8 cellular contexts compared by ENCODE assay signal in genomic region chr2:126886201-126886905, GRCh38. TPM values are rescaled to one million over a fixed set of nuclear protein-coding genes. Genes with fewer than 3 reads are reported as not detected.
A peak's percentile ranks its signal among the peaks of the same experiment; 100 is the strongest.
DNase-seq lines count a peak whose midpoint lies in the region; ATAC-seq and TF ChIP-seq lines count a peak whose summit lies in the region.

No MANE protein-coding gene starts in this region.

- H3K4me3 ChIP-seq in dorsolateral prefrontal cortex (peak overlapping the region in 58 of 59 donors; percentile 24 to 67 (median 50)), lung (no peak overlapping the region)

- H3K36me3 Mint-ChIP-seq in T-helper 2 cell treated with Interferon-gamma antibody and Interleukin-4, amounts not matched to agents 5 μg/mL and 100 μg/mL, for 36 hours (ENCODE audit: low read depth) = no peaks in the 10 kb centered on the region

- H3K27me3 ChIP-seq in dorsolateral prefrontal cortex = peaks cover 0 to 6% (median 0%) of the 10 kb centered on the region in 45 donors
- H3K27me3 ChIP-seq in lung (ENCODE audit: control insufficient read depth, insufficient read depth) = no peaks in the 10 kb centered on the region

- DNase-seq in activated gamma-delta T cell treated with Interleukin-2 at 50 U/mL for 16 hours (peak; percentile 48), activated gamma-delta T cell (lab: John Stamatoyannopoulos, UW) (no peak), dorsolateral prefrontal cortex (peak; percentile 26 to 77 (median 58)), lung (ENCODE audit: low spot score) (peak; percentile 50), NCI-H345 treated with DMSO at 0.1 percent for 48 hours (lab: John Stamatoyannopoulos, UW; ENCODE audit: unreplicated experiment) (no peak)
- peak; percentile 53 for DNase-seq in T-helper 2 cell treated with Interferon-gamma antibody and Interleukin-4, amounts not matched to agents 5 μg/mL and 100 μg/mL, for 36 hours (ENCODE audit: low spot score)
- DNase-seq in stimulated activated CD8-positive, alpha-beta memory T cell treated with anti-CD3 and anti-CD28 coated beads, Interleukin-2, amount 100 ng/mL, for 48 hours (ENCODE audit: low read depth in 2 of 2) = peak; percentile 55 to 60

- TF ChIP-seq CTCF in dorsolateral prefrontal cortex (IDR thresholded peaks at IDR 0.05 in 54 of 56, conservative IDR thresholded peaks at IDR 0.05 in 2 of 56; ENCODE audit: low read depth in 1 of 56, partially characterized antibody in 56 of 56) (peak in 55 of 56 donors; percentile 22 to 82 (median 66)), lung (IDR thresholded peaks at IDR 0.05; ENCODE audit: control extremely low read depth, extremely low read depth) (no peak)

- intact Hi-C loops in dorsolateral prefrontal cortex (cut with DNase I) = loop anchor here in 1 of 2 donors (5.0 kb wide), 1 partner anchor 86 kb away; no protein-coding TSS in a partner anchor

- H3K27ac Mint-ChIP-seq in T-helper 2 cell treated with Interferon-gamma antibody and Interleukin-4, amounts not matched to agents 5 μg/mL and 100 μg/mL, for 36 hours = no peak overlapping the region

- H3K27me3 Mint-ChIP-seq in T-helper 2 cell treated with Interferon-gamma antibody and Interleukin-4, amounts not matched to agents 5 μg/mL and 100 μg/mL, for 36 hours (ENCODE audit: low read depth) = peaks cover 3% of the 10 kb centered on the region

- no peaks in the 10 kb centered on the region for H3K9me3 Mint-ChIP-seq in T-helper 2 cell treated with Interferon-gamma antibody and Interleukin-4, amounts not matched to agents 5 μg/mL and 100 μg/mL, for 36 hours

- 3 to 8% methylated on average over 39 to 40 of the region's 40 CpGs for WGBS in lung, 2 donors

- H3K27ac ChIP-seq in dorsolateral prefrontal cortex (no peak overlapping the region), lung (ENCODE audit: low read depth in 1 of 2, low read length in 1 of 2) (no peak overlapping the region)

- no peaks in the 10 kb centered on the region for H3K4me1 Mint-ChIP-seq in T-helper 2 cell treated with Interferon-gamma antibody and Interleukin-4, amounts not matched to agents 5 μg/mL and 100 μg/mL, for 36 hours (ENCODE audit: low read depth)

- H3K36me3 ChIP-seq in lung (ENCODE audit: control insufficient read depth in 2 of 2, insufficient read depth in 2 of 2, low read length in 2 of 2) = no peaks in the 10 kb centered on the region

- ATAC-seq in HG03103 (IDR thresholded peaks at IDR 0.05; ENCODE audit: low read depth, unreplicated experiment) (peak; percentile 83), lung (ENCODE audit: insufficient read depth, low FRiP score) (peak; percentile 74)

- H3K4me1 ChIP-seq in lung (ENCODE audit: control insufficient read depth in 2 of 2, insufficient read depth in 2 of 2, low read length in 2 of 2) = peaks cover 0 to 6% of the 10 kb centered on the region in 2 donors

- H3K9me3 ChIP-seq in lung (ENCODE audit: control insufficient read depth in 2 of 2, insufficient read depth in 1 of 2, low read length in 1 of 2) = peaks cover 0 to 3% of the 10 kb centered on the region in 2 donors

- peak overlapping the region; percentile 61 for H3K4me3 Mint-ChIP-seq in T-helper 2 cell treated with Interferon-gamma antibody and Interleukin-4, amounts not matched to agents 5 μg/mL and 100 μg/mL, for 36 hours

RNA-seq across cellular contexts. Expression of gene TEX51, which starts 12.3 kb away (rescaled TPM):
- not detected for total RNA-seq in dorsolateral prefrontal cortex
- total RNA-seq in lung = not detected
- not detected for polyA plus RNA-seq in lung

Comparison
In these comparisons a context has a peak if more than half of its experiments do, and no peak if none do; other contexts are left out.
1. DNase-seq: peak in activated gamma-delta T cell treated with Interleukin-2 at 50 U/mL for 16 hours (single experiment), T-helper 2 cell treated with Interferon-gamma antibody and Interleukin-4, amounts not matched to agents 5 μg/mL and 100 μg/mL, for 36 hours (single experiment), dorsolateral prefrontal cortex (10 of 10), lung (single experiment) and stimulated activated CD8-positive, alpha-beta memory T cell treated with anti-CD3 and anti-CD28 coated beads, Interleukin-2, amount 100 ng/mL, for 48 hours (2 of 2); none in activated gamma-delta T cell (single experiment) and NCI-H345 treated with DMSO at 0.1 percent for 48 hours (single experiment).